Comparison of ENCODE assay signal across 16 cellular contexts in the genomic region with DNA sequence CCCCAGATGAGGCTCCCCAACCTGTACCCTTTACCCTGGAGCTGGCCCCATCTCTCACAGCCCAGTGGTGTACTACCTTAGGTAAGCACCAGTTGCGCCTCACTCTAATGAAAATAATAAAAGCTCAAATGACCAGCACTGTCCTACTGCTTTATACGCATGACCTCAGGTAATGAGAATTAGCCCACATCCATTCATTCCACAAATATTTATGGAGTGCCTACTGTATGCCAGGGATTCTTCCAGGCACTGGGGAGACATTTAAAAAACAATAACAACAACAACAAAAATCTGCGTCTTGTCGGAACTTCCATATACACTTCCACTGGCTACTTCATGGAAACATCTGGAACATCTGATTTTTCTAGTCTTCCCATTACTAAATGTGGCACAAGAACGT.
"Had no signal": no experiment of that assay in that cellular context is flagged by ENCODE, and none has a peak within 500 bp of the region (broad histone marks: within the 10 kb centered on the region; RNA-seq: fewer than 3 reads in every experiment).

No MANE protein-coding gene starts in this region.

- H3K4me3 Mint-ChIP-seq: activated naive CD4-positive, alpha-beta T cell treated with anti-CD3 and anti-CD28 coated beads, Interleukin-2, amount 10 ng/mL, durations not matched to agents 7 days and 5 days; memory B cell; nephron had no signal

- H3K27me3 Mint-ChIP-seq: activated naive CD4-positive, alpha-beta T cell treated with anti-CD3 and anti-CD28 coated beads, Interleukin-2, amount 10 ng/mL, durations not matched to agents 7 days and 5 days; memory B cell had no signal

- DNase-seq: activated naive CD4-positive, alpha-beta T cell treated with anti-CD3 and anti-CD28 coated beads, Interleukin-2, amount 10 ng/mL, durations not matched to agents 7 days and 5 days; colonic mucosa; esophagus squamous epithelium; hippocampal formation; kidney glomerular epithelial cell; left ventricle myocardium superior; right cardiac atrium; small intestine; stimulated activated naive CD8-positive, alpha-beta T cell treated with anti-CD3 and anti-CD28 coated beads, Interleukin-15, Interleukin-2, amounts not matched to agents 100 U/mL and 50 U/mL, for 24 hours; T-helper 9 cell; transverse colon had no signal

- H3K27me3 ChIP-seq: colonic mucosa, esophagus squamous epithelium, transverse colon had no signal

- H3K4me1 ChIP-seq: prostate gland had no signal

- H3K9me3 Mint-ChIP-seq: activated T-helper 2 cell treated with anti-CD3 and anti-CD28 coated beads, Interferon-gamma antibody, Interleukin-2, Interleukin-4, amounts not matched to agents 10 μg/mL and 5 μg/mL and 100 μg/mL, durations not matched to agents 14 hours and 24 hours and 36 hours; memory B cell had no signal

- H3K4me3 ChIP-seq: colonic mucosa, esophagus squamous epithelium, prostate gland, transverse colon had no signal

- H3K27ac ChIP-seq: colonic mucosa, esophagus squamous epithelium, prostate gland, transverse colon had no signal

- H3K9me3 ChIP-seq: colonic mucosa, esophagus squamous epithelium, prostate gland, transverse colon had no signal

- ATAC-seq: activated CD4-positive, CD25-positive, alpha-beta regulatory T cell treated with anti-CD3 and anti-CD28 coated beads, Interleukin-2, amount 50 U/mL, for 24 hours; left ventricle myocardium superior; right cardiac atrium; stimulated activated naive CD8-positive, alpha-beta T cell treated with anti-CD3 and anti-CD28 coated beads, Interleukin-15, Interleukin-2, amounts not matched to agents 100 U/mL and 50 U/mL, for 24 hours had no signal

- H3K27ac Mint-ChIP-seq: activated naive CD4-positive, alpha-beta T cell treated with anti-CD3 and anti-CD28 coated beads, Interleukin-2, amount 10 ng/mL, durations not matched to agents 7 days and 5 days; activated T-helper 2 cell treated with anti-CD3 and anti-CD28 coated beads, Interferon-gamma antibody, Interleukin-2, Interleukin-4, amounts not matched to agents 10 μg/mL and 5 μg/mL and 100 μg/mL, durations not matched to agents 14 hours and 24 hours and 36 hours; nephron had no signal

- H3K36me3 ChIP-seq: colonic mucosa, esophagus squamous epithelium, prostate gland, transverse colon had no signal
